In genomic region chr6:31462964-31463940, GRCh38 we compare ENCODE assay signal across 8 cellular contexts. TPM values are rescaled to one million over a fixed set of nuclear protein-coding genes. Genes with fewer than 3 reads are reported as not detected.
DNase-seq lines count a peak whose midpoint lies in the region; ATAC-seq and TF ChIP-seq lines count a peak whose summit lies in the region.

No MANE protein-coding gene starts in this region.

- peaks cover 37 to 42% of the 10 kb centered on the region in 2 donors for H3K36me3 Mint-ChIP-seq in activated naive CD4-positive, alpha-beta T cell treated with anti-CD3 and anti-CD28 coated beads, Interleukin-2, amount 50 U/mL, for 72 hours

- ATAC-seq in GM19438 (IDR thresholded peaks at IDR 0.05; ENCODE audit: low read depth, unreplicated experiment) (peak; percentile 88), omental fat pad (ENCODE audit: low FRiP score) (peak; percentile 96)
- peak; percentile 94 to 96 for ATAC-seq in activated naive CD4-positive, alpha-beta T cell treated with anti-CD3 and anti-CD28 coated beads, Interleukin-2, amount 50 U/mL, for 72 hours

- peak overlapping the region; percentile 17 for H3K27ac ChIP-seq in substantia nigra (ENCODE audit: low read depth, low read length, poor library complexity, severe bottlenecking)

- TF ChIP-seq POLR2A in Raji (IDR thresholded peaks at IDR 0.05; ENCODE audit: insufficient read depth, low read depth, low read length) = peak; percentile 70

- peaks cover 0 to 7% of the 10 kb centered on the region in 2 donors for H3K9me3 Mint-ChIP-seq in activated naive CD4-positive, alpha-beta T cell treated with anti-CD3 and anti-CD28 coated beads, Interleukin-2, amount 50 U/mL, for 72 hours

- peak overlapping the region; percentile 100 for H3K27ac Mint-ChIP-seq in activated naive CD4-positive, alpha-beta T cell treated with anti-CD3 and anti-CD28 coated beads, Interleukin-2, amount 50 U/mL, for 72 hours

- intact Hi-C loops in head of caudate nucleus (cut with DNase I) = no loop called here

- DNase-seq in CD1c-positive myeloid dendritic cell (ENCODE audit: extremely low spot score) (peak; percentile 95), HK-2 (ENCODE audit: unreplicated experiment) (peak; percentile 71), head of caudate nucleus (peak; percentile 60 to 94 (median 83)), omental fat pad (ENCODE audit: low spot score) (peak; percentile 87), substantia nigra (lab: John Stamatoyannopoulos, UW) (peak in 43 of 49 donors; percentile 9 to 95 (median 51))
- DNase-seq in activated naive CD4-positive, alpha-beta T cell treated with anti-CD3 and anti-CD28 coated beads, Interleukin-2, amount 50 U/mL, for 72 hours (ENCODE audit: low spot score in 2 of 2) = peak; percentile 92 to 96

- no peak for TF ChIP-seq CTCF in omental fat pad (IDR thresholded peaks at IDR 0.05)

RNA-seq across cellular contexts. Expression of gene MICB, which starts 34.7 kb away (rescaled TPM):
- total RNA-seq in activated naive CD4-positive, alpha-beta T cell treated with anti-CD3 and anti-CD28 coated beads, Interleukin-2, amount 50 U/mL, for 72 hours = 10 to 100 TPM; 20.3 to 35.2 TPM
- total RNA-seq in omental fat pad = 1 to 10 TPM; 3.3 to 5.8 (median 5.8) TPM

RNA-seq across cellular contexts. Expression of gene MICA, which starts 59.9 kb away (rescaled TPM):
- 10 to 100 TPM; 11.0 to 24.2 TPM for total RNA-seq in activated naive CD4-positive, alpha-beta T cell treated with anti-CD3 and anti-CD28 coated beads, Interleukin-2, amount 50 U/mL, for 72 hours
- total RNA-seq in omental fat pad = 10 to 100 TPM; 13.7 to 18.0 (median 16.6) TPM

Comparison
In these comparisons a context has a peak if more than half of its experiments do, and no peak if none do; other contexts are left out.
1. Peak in every context shown above with its lines: DNase-seq, ATAC-seq and H3K27ac ChIP-seq.